Comparison of ENCODE assay signal across 8 cellular contexts in the genomic region with DNA sequence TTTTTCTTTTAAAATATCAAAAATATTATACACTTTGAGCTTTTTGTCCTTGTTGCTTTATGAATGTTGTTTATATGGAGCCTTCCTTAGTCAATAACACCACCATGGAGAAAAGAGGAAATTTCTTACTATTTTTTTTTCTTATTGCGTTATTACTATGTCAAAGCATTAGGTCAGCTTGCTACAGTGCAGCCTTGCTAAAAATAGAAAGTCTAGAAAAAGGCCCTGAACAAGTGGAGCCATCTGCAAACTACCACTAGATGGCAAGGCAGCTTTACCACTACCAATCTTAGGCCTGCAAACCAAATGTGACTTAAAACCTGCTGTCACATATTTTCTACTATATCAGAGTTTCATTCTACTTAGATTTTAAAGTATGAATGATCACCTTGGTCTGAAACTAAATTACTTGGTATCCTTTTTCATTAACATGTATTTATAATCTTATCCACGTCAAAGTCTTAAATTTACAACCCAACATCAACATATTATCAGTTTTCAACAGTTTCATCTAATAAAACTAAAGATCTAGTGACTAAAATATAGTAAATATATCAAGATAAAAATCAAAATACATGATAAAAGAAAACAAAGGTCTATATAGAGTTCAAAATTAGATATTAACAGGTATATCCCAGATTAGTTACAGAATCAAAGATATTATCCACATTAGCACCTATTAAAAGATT.
A peak's percentile ranks its signal among the peaks of the same experiment; 100 is the strongest.
DNase-seq lines count a peak whose midpoint lies in the region; ATAC-seq and TF ChIP-seq lines count a peak whose summit lies in the region.

No MANE protein-coding gene starts in this region.

- H3K27me3 Mint-ChIP-seq in activated B cell treated with CpG ODN at 0.5 μM for 24 hours (no peaks in the 10 kb centered on the region), natural killer cell (ENCODE audit: low read depth in 2 of 2) (no peaks in the 10 kb centered on the region)

- no peaks in the 10 kb centered on the region for H3K9me3 Mint-ChIP-seq in activated B cell treated with CpG ODN at 0.5 μM for 24 hours
- peaks cover 0 to 2% of the 10 kb centered on the region in 2 donors for H3K9me3 Mint-ChIP-seq in natural killer cell

- H3K4me1 ChIP-seq in esophagus squamous epithelium: peaks cover 0 to 13% (median 0%) of the 10 kb centered on the region in 3 donors

- H3K27ac Mint-ChIP-seq in activated B cell treated with CpG ODN at 0.5 μM for 24 hours (no peak overlapping the region), natural killer cell (peak overlapping the region in 1 of 2 donors; percentile 44)

- peak; percentile 69 for DNase-seq in Daoy (ENCODE audit: low read depth)
- DNase-seq in NCI-H226: peak; percentile 60
- no peak for DNase-seq in activated B cell treated with CpG ODN at 0.5 μM for 24 hours
- DNase-seq in esophagus squamous epithelium (lab: John Stamatoyannopoulos, UW): no peak
- no peak for DNase-seq in natural killer cell
- DNase-seq in NCI-H146 treated with DMSO at 0.1 percent for 48 hours (lab: John Stamatoyannopoulos, UW; ENCODE audit: unreplicated experiment): no peak

- H3K9me3 ChIP-seq in esophagus squamous epithelium: no peaks in the 10 kb centered on the region

- TF ChIP-seq CTCF in activated B cell treated with CpG ODN at 0.5 μM for 24 hours (IDR thresholded peaks at IDR 0.05) (no peak), esophagus squamous epithelium (IDR thresholded peaks at IDR 0.05) (peak; percentile 45 to 91 (median 80)), natural killer cell (IDR thresholded peaks at IDR 0.05) (peak; percentile 67)

- peaks cover 6% of the 10 kb centered on the region for H3K4me1 Mint-ChIP-seq in activated B cell treated with CpG ODN at 0.5 μM for 24 hours
- H3K4me1 Mint-ChIP-seq in natural killer cell: no peaks in the 10 kb centered on the region

- H3K36me3 ChIP-seq in esophagus squamous epithelium: peaks cover 0 to 16% (median 0%) of the 10 kb centered on the region in 3 donors

- POLR2A ChIA-PET in activated B cell treated with CpG ODN at 0.5 μM for 24 hours (lab: Charles Lee): interaction anchor here (1.1 kb wide), 2 partner anchors 243 to 345 kb away, joined by 6 to 14 read pairs; a partner anchor contains a TSS

- CTCF ChIA-PET in activated B cell treated with CpG ODN at 0.5 μM for 24 hours (lab: Charles Lee): interaction anchor here (0.6 to 3.1 kb wide), 9 partner anchors 10 to 719 kb away, joined by 3 to 16 read pairs (median 4); no protein-coding TSS in a partner anchor

- intact Hi-C loops in activated B cell treated with CpG ODN at 0.5 μM for 24 hours (cut with micrococcal nuclease) (loop anchor here (1.0 to 5.0 kb wide), 9 partner anchors 80 to 770 kb away; a partner anchor contains a TSS), esophagus squamous epithelium (cut with DNase I) (loop anchor here (5.0 to 10.0 kb wide), 2 partner anchors 238 to 660 kb away; no protein-coding TSS in a partner anchor), natural killer cell (cut with micrococcal nuclease) (loop anchor here (1.0 to 5.0 kb wide), 4 partner anchors 331 to 659 kb away; no protein-coding TSS in a partner anchor)

- H3K4me3 Mint-ChIP-seq in activated B cell treated with CpG ODN at 0.5 μM for 24 hours (no peak overlapping the region), natural killer cell (peak overlapping the region; percentile 23)

- WGBS in esophagus squamous epithelium, 2 donors: 27 to 34% methylated on average over 2 of the region's 2 CpGs

- TF ChIP-seq POLR2A in esophagus squamous epithelium (IDR thresholded peaks at IDR 0.05): no peak

- ATAC-seq in GM19397 (IDR thresholded peaks at IDR 0.05; ENCODE audit: unreplicated experiment): peak; percentile 99
- peak; percentile 100 for ATAC-seq in HG03354 (IDR thresholded peaks at IDR 0.05; ENCODE audit: poor library complexity, severe bottlenecking, unreplicated experiment)
- peak; percentile 100 for ATAC-seq in activated B cell treated with CpG ODN at 0.5 μM for 24 hours (ENCODE audit: low read depth)
- ATAC-seq in natural killer cell: peak; percentile 93 to 99 (median 95)

- peak overlapping the region in 2 of 4 donors; percentile 35 to 38 for H3K27ac ChIP-seq in esophagus squamous epithelium

- H3K36me3 Mint-ChIP-seq in activated B cell treated with CpG ODN at 0.5 μM for 24 hours (ENCODE audit: low read depth): peaks cover 15% of the 10 kb centered on the region
- H3K36me3 Mint-ChIP-seq in natural killer cell: no peaks in the 10 kb centered on the region

- no peaks in the 10 kb centered on the region for H3K27me3 ChIP-seq in esophagus squamous epithelium

- no peak overlapping the region for H3K4me3 ChIP-seq in esophagus squamous epithelium

Comparison
In these comparisons a context has a peak if more than half of its experiments do, and no peak if none do; other contexts are left out.
1. DNase-seq: peak in Daoy (single experiment) and NCI-H226 (single experiment); none in activated B cell treated with CpG ODN at 0.5 μM for 24 hours (single experiment), esophagus squamous epithelium (single experiment), natural killer cell (single experiment) and NCI-H146 treated with DMSO at 0.1 percent for 48 hours (single experiment).
2. Peak in every context shown above with its lines, with median percentiles within 50 percentile points of each other: ATAC-seq.